13 cellular contexts compared by ENCODE assay signal in the genomic region with DNA sequence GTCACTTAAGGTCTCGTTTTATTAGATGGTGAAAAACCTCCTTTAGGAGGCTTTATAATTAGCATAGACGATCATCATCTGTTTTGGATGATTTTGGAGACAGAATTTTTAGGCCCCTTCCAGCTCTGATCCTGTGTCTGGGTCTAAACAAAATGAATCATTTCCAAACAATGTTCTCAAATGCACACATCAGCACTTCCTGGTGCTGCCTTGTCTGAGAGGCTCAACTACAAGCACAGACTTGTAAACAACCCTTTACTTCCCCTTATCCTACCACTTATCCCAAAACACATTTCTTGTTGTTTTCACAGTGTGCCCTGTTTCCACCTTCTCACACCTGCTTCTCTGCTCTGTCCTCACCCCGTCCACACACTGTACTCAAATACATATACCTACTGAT.
A peak's percentile ranks its signal among the peaks of the same experiment; 100 is the strongest.
DNase-seq lines count a peak whose midpoint lies in the region; ATAC-seq and TF ChIP-seq lines count a peak whose summit lies in the region.
"Had no signal": no experiment of that assay in that cellular context is flagged by ENCODE, and none has a peak within 500 bp of the region (broad histone marks: within the 10 kb centered on the region; RNA-seq: fewer than 3 reads in every experiment).

No MANE protein-coding gene starts in this region.

- DNase-seq in AG04450 (ENCODE audit: low read depth, low spot score) (peak; percentile 23), M059J (ENCODE audit: low read depth) (peak; percentile 54), choroid plexus epithelial cell (ENCODE audit: low read depth) (peak; percentile 85), left lung (no peak), superior temporal gyrus (ENCODE audit: extremely low spot score) (no peak), NCI-H2171 treated with DMSO at 0.1 percent for 48 hours (lab: John Stamatoyannopoulos, UW) (no peak), NCI-H1048 (lab: John Stamatoyannopoulos, UW) (no peak)
- DNase-seq: activated CD4-positive, alpha-beta T cell treated with anti-CD3 and anti-CD28 coated beads, Interleukin-2, amount 10 ng/mL, durations not matched to agents 24 days and 14 days; activated effector memory CD4-positive, alpha-beta T cell treated with anti-CD3 and anti-CD28 coated beads, Interleukin-2, amount 50 U/mL, for 16 hours; dorsolateral prefrontal cortex; NCI-H774; stimulated activated CD4-positive, alpha-beta T cell treated with anti-CD3 and anti-CD28 coated beads, Interleukin-12 subunit alpha, Interleukin-12 subunit beta, amount 100 ng/mL, for 4 hours had no signal

- intact Hi-C loops in left lung (cut with DNase I) = no loop called here

- H3K4me3 ChIP-seq in AG04450 (ENCODE audit: low read depth, low read length) = no peak overlapping the region
- H3K4me3 ChIP-seq in choroid plexus epithelial cell (ENCODE audit: low read depth, low read length) = no peak overlapping the region
- no peak overlapping the region for H3K4me3 ChIP-seq in left lung
- H3K4me3 ChIP-seq: dorsolateral prefrontal cortex had no signal

- H3K27me3 ChIP-seq in AG04450 (ENCODE audit: control insufficient read depth, insufficient read depth, low read length) (no peaks in the 10 kb centered on the region), left lung (no peaks in the 10 kb centered on the region)
- H3K27me3 ChIP-seq: dorsolateral prefrontal cortex had no signal

- H3K9me3 ChIP-seq in AG04450 (ENCODE audit: control insufficient read depth, insufficient read depth, low read length) (no peaks in the 10 kb centered on the region), left lung (peaks cover 0 to 3% of the 10 kb centered on the region in 2 donors)

- POLR2A ChIA-PET in AG04450 (lab: Yijun Ruan, JAX) = no interaction called here

- CTCF ChIA-PET in AG04450 (lab: Charles Lee) = no interaction called here

- ATAC-seq in left lung = peak; percentile 53
- no peak for ATAC-seq in GM18867 (IDR thresholded peaks at IDR 0.05; ENCODE audit: unreplicated experiment)

- no peak for TF ChIP-seq CTCF in AG04450 (IDR thresholded peaks at IDR 0.05; ENCODE audit: low read depth, low read length)
- no peak for TF ChIP-seq CTCF in choroid plexus epithelial cell (conservative IDR thresholded peaks at IDR 0.05; ENCODE audit: low read depth, low read length)
- TF ChIP-seq CTCF in left lung (IDR thresholded peaks at IDR 0.05) = no peak

- H3K36me3 ChIP-seq in left lung = no peaks in the 10 kb centered on the region

- no peaks in the 10 kb centered on the region for H3K4me1 ChIP-seq in left lung

- no peak overlapping the region for H3K27ac ChIP-seq in AG04450 (ENCODE audit: low read depth, low read length)
- H3K27ac ChIP-seq in left lung = peak overlapping the region in 1 of 2 donors; percentile 28
- H3K27ac ChIP-seq: dorsolateral prefrontal cortex had no signal

Comparison
In these comparisons a context has a peak if more than half of its experiments do, and no peak if none do; other contexts are left out.
1. DNase-seq: peak in AG04450 (single experiment), M059J (single experiment) and choroid plexus epithelial cell (single experiment); none in left lung (0 of 2), superior temporal gyrus (single experiment), NCI-H2171 treated with DMSO at 0.1 percent for 48 hours (single experiment) and NCI-H1048 (single experiment).